Comparison of ENCODE assay signal across 16 cellular contexts in the genomic region with DNA sequence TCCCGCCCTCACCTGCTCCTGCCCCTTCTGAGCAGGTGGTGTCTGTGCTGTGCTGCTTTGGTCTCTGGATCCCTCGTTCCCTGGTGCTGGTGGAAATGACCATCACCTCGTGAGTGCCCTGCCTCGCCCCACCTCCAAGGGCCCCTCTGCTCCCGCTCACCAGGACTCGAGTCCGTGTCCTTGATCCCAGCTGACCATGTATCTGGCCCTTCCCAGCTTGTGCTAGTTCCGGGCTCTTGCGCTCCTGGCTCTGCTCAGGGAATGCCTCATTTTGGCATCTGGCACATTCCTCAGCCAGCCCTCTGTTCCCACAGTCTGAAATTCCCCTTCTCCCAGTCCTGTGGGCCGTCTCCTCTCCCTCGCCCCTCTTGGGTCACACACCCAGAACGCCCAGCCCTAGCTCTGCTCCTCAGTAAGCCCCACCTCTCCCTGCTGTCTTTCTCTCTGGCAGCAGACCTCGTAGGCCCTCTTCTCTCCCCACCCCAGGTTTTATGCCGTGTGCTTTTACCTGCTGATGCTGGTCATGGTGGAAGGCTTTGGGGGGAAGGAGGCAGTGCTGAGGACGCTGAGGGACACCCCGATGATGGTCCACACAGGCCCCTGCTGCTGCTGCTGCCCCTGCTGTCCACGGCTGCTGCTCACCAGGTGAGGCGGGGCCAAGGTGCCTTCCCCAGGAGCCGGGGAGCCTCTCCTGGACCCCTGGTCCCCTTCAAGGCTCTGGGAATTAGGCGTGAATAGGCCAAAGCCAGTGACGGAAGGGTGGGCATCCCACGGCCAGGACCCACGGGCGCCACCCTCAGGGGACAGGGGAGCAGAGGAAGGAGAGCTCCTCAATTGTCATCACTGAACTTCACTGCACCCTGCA. TPM values are rescaled to one million over a fixed set of nuclear protein-coding genes. Genes with fewer than 3 reads are reported as not detected.
DNase-seq lines count a peak whose midpoint lies in the region; ATAC-seq and TF ChIP-seq lines count a peak whose summit lies in the region.
"Had no signal": no experiment of that assay in that cellular context is flagged by ENCODE, and none has a peak within 500 bp of the region (broad histone marks: within the 10 kb centered on the region; RNA-seq: fewer than 3 reads in every experiment).

No MANE protein-coding gene starts in this region.

- no peaks in the 10 kb centered on the region for H3K36me3 ChIP-seq in adrenal gland (replicated peaks in 1 of 2)
- H3K36me3 ChIP-seq: gastrocnemius medialis, SJSA1, uterus had no signal

- ATAC-seq in right cardiac atrium (peak; percentile 49 to 66), HG02759 (IDR thresholded peaks at IDR 0.05; ENCODE audit: unreplicated experiment) (no peak), GM21515 (IDR thresholded peaks at IDR 0.05; ENCODE audit: unreplicated experiment) (no peak), GM18868 (IDR thresholded peaks at IDR 0.05; ENCODE audit: unreplicated experiment) (no peak)

- H3K27me3 ChIP-seq in adrenal gland = no peaks in the 10 kb centered on the region
- no peaks in the 10 kb centered on the region for H3K27me3 ChIP-seq in right cardiac atrium (ENCODE audit: control insufficient read depth, insufficient read depth)
- H3K27me3 ChIP-seq: gastrocnemius medialis, SJSA1, uterus had no signal

- WGBS in adrenal gland, 4 donors = 35 to 50% (median 46%) methylated on average over 12 to 24 of the region's 24 CpGs
- 47% methylated on average over 24 of the region's 24 CpGs for WGBS in right cardiac atrium

- TF ChIP-seq POLR2A in adrenal gland (IDR thresholded peaks at IDR 0.05) = peak in 1 of 2 donors; percentile 7

- in situ Hi-C loops in G401 (cut with HindIII; ENCODE audit: low sequenced_read_pairs) = no loop called here

- peak overlapping the region; percentile 81 for H3K27ac Mint-ChIP-seq in progenitor cell of endocrine pancreas
- H3K27ac Mint-ChIP-seq: activated T-cell treated with anti-CD3 and anti-CD28 coated beads, Interleukin-2, amount 50 U/mL, for 72 hours had no signal

- H3K4me1 ChIP-seq in adrenal gland (replicated peaks in 1 of 2) = peaks cover 8 to 10% of the 10 kb centered on the region in 2 donors
- H3K4me1 ChIP-seq in right cardiac atrium (ENCODE audit: control insufficient read depth, insufficient read depth, low read length) = peaks cover 3% of the 10 kb centered on the region
- H3K4me1 ChIP-seq: gastrocnemius medialis, SJSA1, uterus had no signal

- intact Hi-C loops in adrenal gland (cut with DNase I) (no loop called here), right cardiac atrium (cut with DNase I) (no loop called here)

- no peaks in the 10 kb centered on the region for H3K4me1 Mint-ChIP-seq in progenitor cell of endocrine pancreas (ENCODE audit: low read depth)
- H3K4me1 Mint-ChIP-seq: central memory CD8-positive, alpha-beta T cell had no signal

- H3K27me3 Mint-ChIP-seq in progenitor cell of endocrine pancreas = peaks cover 4% of the 10 kb centered on the region

- no peak overlapping the region for H3K4me3 ChIP-seq in adrenal gland
- H3K4me3 ChIP-seq in right cardiac atrium (ENCODE audit: low read length) = no peak overlapping the region
- H3K4me3 ChIP-seq: gastrocnemius medialis, lung, SJSA1, uterus had no signal

- H3K27ac ChIP-seq in adrenal gland = peak overlapping the region in 3 of 5 donors; percentile 53 to 72 (median 62)
- H3K27ac ChIP-seq in right cardiac atrium (ENCODE audit: low read length) = no peak overlapping the region
- H3K27ac ChIP-seq: gastrocnemius medialis, HL-60, SJSA1, uterus had no signal

- TF ChIP-seq CTCF in adrenal gland (IDR thresholded peaks at IDR 0.05) = no peak
- no peak for TF ChIP-seq CTCF in progenitor cell of endocrine pancreas (IDR thresholded peaks at IDR 0.05; ENCODE audit: unreplicated experiment)

- H3K9me3 ChIP-seq in adrenal gland (replicated peaks in 1 of 3) = no peaks in the 10 kb centered on the region
- H3K9me3 ChIP-seq in right cardiac atrium (ENCODE audit: control insufficient read depth, low read length) = no peaks in the 10 kb centered on the region
- H3K9me3 ChIP-seq: gastrocnemius medialis, SJSA1, uterus had no signal

- H3K4me3 Mint-ChIP-seq in progenitor cell of endocrine pancreas (ENCODE audit: low read depth) = no peak overlapping the region
- H3K4me3 Mint-ChIP-seq: activated T-cell treated with anti-CD3 and anti-CD28 coated beads, Interleukin-2, amount 50 U/mL, for 72 hours; central memory CD8-positive, alpha-beta T cell had no signal

- no peaks in the 10 kb centered on the region for H3K9me3 Mint-ChIP-seq in progenitor cell of endocrine pancreas (ENCODE audit: low read depth)
- H3K9me3 Mint-ChIP-seq: activated T-cell treated with anti-CD3 and anti-CD28 coated beads, Interleukin-2, amount 50 U/mL, for 72 hours; central memory CD8-positive, alpha-beta T cell had no signal

- DNase-seq in G401 (ENCODE audit: low spot score) (peak; percentile 18), adrenal gland (peak in 6 of 7 donors; percentile 53 to 76 (median 68)), right cardiac atrium (no peak), progenitor cell of endocrine pancreas (ENCODE audit: low spot score, unreplicated experiment) (no peak), SIG-M5 treated with dmso at 0.1 percent for 504 hours (lab: John Stamatoyannopoulos, UW; ENCODE audit: unreplicated experiment) (no peak)
- DNase-seq: activated T-cell treated with anti-CD3 and anti-CD28 coated beads, Interleukin-2, amount 50 U/mL, for 72 hours; gastrocnemius medialis; NCI-H510A treated with DMSO at 0.1 percent for 48 hours; uterus had no signal

- no peaks in the 10 kb centered on the region for H3K36me3 Mint-ChIP-seq in progenitor cell of endocrine pancreas (ENCODE audit: insufficient read depth)

RNA-seq across cellular contexts. Expression of gene SLC51A, which starts 11.5 kb away (rescaled TPM):
- total RNA-seq in G401 (2014; rRNA removed; shearing (Covaris generic)) = not detected in 2 replicates
- 10 to 100 TPM in 4 of 8 donors, 1 to 10 TPM in 4; 1.2 to 73.1 (median 10.4) TPM for total RNA-seq in adrenal gland
- polyA plus RNA-seq in adrenal gland = 10 to 100 TPM in 2 of 3 donors, 1 to 10 TPM in 1; 3.7 to 45.5 (median 35.0) TPM
- under 1 TPM in 2 of 4 donors, not detected in 2; 0.23 to 0.68 TPM for total RNA-seq in right cardiac atrium
- polyA plus RNA-seq in right cardiac atrium = 0.81 TPM
- 0.34 and 0.62 TPM in 2 replicates for total RNA-seq in progenitor cell of endocrine pancreas
- total RNA-seq: activated T-cell treated with anti-CD3 and anti-CD28 coated beads, Interleukin-2, amount 50 U/mL, for 72 hours; SJSA1 had no signal

RNA-seq across cellular contexts. Expression of gene ZDHHC19, which starts 16.7 kb away (rescaled TPM):
- not detected in 2 replicates for total RNA-seq in G401 (2014; rRNA removed; shearing (Covaris generic))
- 10 to 100 TPM in 3 of 8 donors, 1 to 10 TPM in 4, not detected in 1; 3.0 to 26.0 (median 5.0) TPM for total RNA-seq in adrenal gland
- polyA plus RNA-seq in adrenal gland = 10 to 100 TPM in 1 of 3 donors, 1 to 10 TPM in 2; 5.9 to 59.2 (median 7.4) TPM
- not detected for total RNA-seq in right cardiac atrium
- polyA plus RNA-seq in right cardiac atrium = 1.9 TPM
- total RNA-seq in progenitor cell of endocrine pancreas = not detected in 2 replicates
- total RNA-seq: activated T-cell treated with anti-CD3 and anti-CD28 coated beads, Interleukin-2, amount 50 U/mL, for 72 hours; gastrocnemius medialis; SJSA1 had no signal

RNA-seq across cellular contexts. Expression of gene PCYT1A, which starts 59.7 kb away (rescaled TPM):
- 41.4 and 47.9 TPM in 2 replicates for total RNA-seq in G401 (2014; rRNA removed; shearing (Covaris generic))
- 10 to 100 TPM; 44.9 to 97.1 (median 73.9) TPM for total RNA-seq in adrenal gland
- 100 to 1,000 TPM in 1 of 3 donors, 10 to 100 TPM in 2; 20.8 to 111 (median 27.5) TPM for polyA plus RNA-seq in adrenal gland
- total RNA-seq in right cardiac atrium = 10 to 100 TPM; 79.7 to 87.7 (median 85.7) TPM
- 34.8 TPM for polyA plus RNA-seq in right cardiac atrium
- 33.9 and 42.9 TPM in 2 replicates for total RNA-seq in progenitor cell of endocrine pancreas

Comparison
In these comparisons a context has a peak if more than half of its experiments do, and no peak if none do; other contexts are left out.
1. DNase-seq: peak in G401 (single experiment) and adrenal gland (6 of 7); none in right cardiac atrium (0 of 3), progenitor cell of endocrine pancreas (single experiment) and SIG-M5 treated with dmso at 0.1 percent for 504 hours (single experiment).
2. ATAC-seq: peak in right cardiac atrium (2 of 2); none in HG02759 (single experiment), GM21515 (single experiment) and GM18868 (single experiment).